Comparison of ENCODE assay signal across 8 cellular contexts in the genomic region with DNA sequence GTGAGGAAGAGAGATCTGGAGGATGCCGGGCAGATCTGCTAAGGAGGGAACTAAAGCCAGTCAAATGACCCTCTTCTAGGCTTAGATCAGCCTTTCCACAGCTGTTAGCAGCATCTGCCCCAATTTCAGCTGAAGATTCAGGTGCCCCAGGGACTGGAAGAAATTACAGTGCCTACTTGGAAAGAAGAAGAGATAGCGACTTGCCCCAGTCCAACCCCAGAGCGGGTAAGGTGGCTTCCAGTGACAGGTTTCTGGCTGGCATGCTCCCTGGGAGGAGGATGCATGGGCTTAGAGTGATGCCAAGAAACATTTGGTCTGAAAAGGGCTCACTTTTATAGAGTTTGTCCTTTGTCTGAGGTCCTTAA. TPM values are rescaled to one million over a fixed set of nuclear protein-coding genes. Genes with fewer than 3 reads are reported as not detected.
A peak's percentile ranks its signal among the peaks of the same experiment; 100 is the strongest.
DNase-seq lines count a peak whose midpoint lies in the region; ATAC-seq and TF ChIP-seq lines count a peak whose summit lies in the region.

No MANE protein-coding gene starts in this region.

- POLR2A ChIA-PET in activated naive CD8-positive, alpha-beta T cell treated with anti-CD3 and anti-CD28 coated beads, Interleukin-2, amount 10 ng/mL, durations not matched to agents 7 days and 5 days (lab: Charles Lee): interaction anchor here (0.6 to 1.4 kb wide), 11 partner anchors 8 to 295 kb away, joined by 3 to 12 read pairs (median 3); partner anchors contain the start of gene GTPBP2

- H3K9ac ChIP-seq in liver (ENCODE audit: low read depth in 1 of 2, low read length in 2 of 2): peak overlapping the region; percentile 81 to 93

- peak overlapping the region; percentile 97 for H3K4me3 Mint-ChIP-seq in activated naive CD8-positive, alpha-beta T cell treated with anti-CD3 and anti-CD28 coated beads, Interleukin-2, amount 10 ng/mL, durations not matched to agents 7 days and 5 days

- no peak for ATAC-seq in heart left ventricle
- ATAC-seq in left ventricle myocardium superior: no peak
- ATAC-seq in activated naive CD8-positive, alpha-beta T cell treated with anti-CD3 and anti-CD28 coated beads, Interleukin-2, amount 10 ng/mL, durations not matched to agents 7 days and 5 days (ENCODE audit: low read depth): no peak
- no peak for ATAC-seq in upper lobe of left lung (ENCODE audit: low FRiP score in 2 of 2)

- peaks cover 3% of the 10 kb centered on the region for H3K36me3 Mint-ChIP-seq in activated naive CD8-positive, alpha-beta T cell treated with anti-CD3 and anti-CD28 coated beads, Interleukin-2, amount 10 ng/mL, durations not matched to agents 7 days and 5 days

- 5 to 21% (median 16%) methylated on average over 3 of the region's 3 CpGs for WGBS in heart left ventricle, 4 donors
- whole genome bisulfite sequencing in liver: 13% methylated on average over 3 of the region's 3 CpGs
- 3 to 24% methylated on average over 3 of the region's 3 CpGs for WGBS in upper lobe of left lung, 2 donors

- no peak for TF ChIP-seq EP300 in upper lobe of left lung (IDR thresholded peaks at IDR 0.05)

- no peaks in the 10 kb centered on the region for H3K9me3 Mint-ChIP-seq in activated naive CD8-positive, alpha-beta T cell treated with anti-CD3 and anti-CD28 coated beads, Interleukin-2, amount 10 ng/mL, durations not matched to agents 7 days and 5 days

- no peaks in the 10 kb centered on the region for H3K27me3 ChIP-seq in heart left ventricle
- no peaks in the 10 kb centered on the region for H3K27me3 ChIP-seq in liver (ENCODE audit: control insufficient read depth in 4 of 4, insufficient read depth in 4 of 4, low read length in 3 of 4)
- no peaks in the 10 kb centered on the region for H3K27me3 ChIP-seq in upper lobe of left lung

- H3K27me3 Mint-ChIP-seq in activated naive CD8-positive, alpha-beta T cell treated with anti-CD3 and anti-CD28 coated beads, Interleukin-2, amount 10 ng/mL, durations not matched to agents 7 days and 5 days: no peaks in the 10 kb centered on the region

- H3K27ac Mint-ChIP-seq in activated naive CD8-positive, alpha-beta T cell treated with anti-CD3 and anti-CD28 coated beads, Interleukin-2, amount 10 ng/mL, durations not matched to agents 7 days and 5 days: peak overlapping the region; percentile 97

- TF ChIP-seq RAD21 in liver (IDR thresholded peaks at IDR 0.05): no peak

- peaks cover 38% of the 10 kb centered on the region for H3K4me1 Mint-ChIP-seq in activated naive CD8-positive, alpha-beta T cell treated with anti-CD3 and anti-CD28 coated beads, Interleukin-2, amount 10 ng/mL, durations not matched to agents 7 days and 5 days

- H3K36me3 ChIP-seq in heart left ventricle: peaks cover 0 to 14% (median 0%) of the 10 kb centered on the region in 9 donors
- no peaks in the 10 kb centered on the region for H3K36me3 ChIP-seq in liver (ENCODE audit: control insufficient read depth in 4 of 4, insufficient read depth in 3 of 4, low read depth in 1 of 4, low read length in 3 of 4)
- no peaks in the 10 kb centered on the region for H3K36me3 ChIP-seq in upper lobe of left lung

- TF ChIP-seq CTCF in heart left ventricle (IDR thresholded peaks at IDR 0.05) (no peak), liver (IDR thresholded peaks at IDR 0.05; ENCODE audit: low read depth, low read length, missing input control) (no peak), upper lobe of left lung (IDR thresholded peaks at IDR 0.05) (no peak)

- TF ChIP-seq POLR2A in heart left ventricle (IDR thresholded peaks at IDR 0.05) (no peak), upper lobe of left lung (IDR thresholded peaks at IDR 0.05) (no peak)

- H3K27ac ChIP-seq in heart left ventricle: peak overlapping the region; percentile 49 to 89 (median 80)
- peak overlapping the region in 1 of 2 donors; percentile 75 for H3K27ac ChIP-seq in liver (ENCODE audit: low read depth in 1 of 2, low read length in 2 of 2)
- peak overlapping the region; percentile 83 to 89 (median 88) for H3K27ac ChIP-seq in upper lobe of left lung

- H3K9me3 ChIP-seq in heart left ventricle (no peaks in the 10 kb centered on the region), liver (ENCODE audit: control insufficient read depth in 4 of 4, low read length in 3 of 4) (no peaks in the 10 kb centered on the region), upper lobe of left lung (no peaks in the 10 kb centered on the region)

- H3K4me1 ChIP-seq in heart left ventricle (peaks cover 8 to 57% (median 33%) of the 10 kb centered on the region in 12 donors), liver (ENCODE audit: control insufficient read depth in 4 of 4, insufficient read depth in 4 of 4, low read length in 3 of 4) (peaks cover 7 to 29% (median 17%) of the 10 kb centered on the region in 4 donors), upper lobe of left lung (peaks cover 13 to 31% (median 17%) of the 10 kb centered on the region in 4 donors)

- H3K4me3 ChIP-seq in heart left ventricle (peak overlapping the region; percentile 70 to 89 (median 75)), liver (ENCODE audit: low read depth in 1 of 3, low read length in 3 of 3) (peak overlapping the region; percentile 76 to 92 (median 88)), upper lobe of left lung (peak overlapping the region; percentile 36 to 87 (median 74))

- no peak for DNase-seq in heart left ventricle
- no peak for DNase-seq in left ventricle myocardium superior
- no peak for DNase-seq in activated naive CD8-positive, alpha-beta T cell treated with anti-CD3 and anti-CD28 coated beads, Interleukin-2, amount 10 ng/mL, durations not matched to agents 7 days and 5 days
- no peak for DNase-seq in upper lobe of left lung
- DNase-seq in GF-D8 (lab: John Stamatoyannopoulos, UW): no peak
- no peak for DNase-seq in occipital lobe (lab: John Stamatoyannopoulos, UW)
- no peak for DNase-seq in activated CD4-positive, alpha-beta T cell treated with anti-CD3 and anti-CD28 coated beads, Interleukin-2, amount 50 U/mL, for 4 hours

- intact Hi-C loops in heart left ventricle (cut with DNase I): no loop called here
- intact Hi-C loops in left ventricle myocardium superior (cut with micrococcal nuclease): no loop called here

TF ChIP-seq in liver, 16 proteins besides CTCF, POLR2A, EP300 and RAD21 (continues in another document):
- TF ChIP-seq GABPA (IDR thresholded peaks at IDR 0.05 in 1 of 2, conservative IDR thresholded peaks at IDR 0.05 in 1 of 2): no peak
- no peak for TF ChIP-seq TAF1 (conservative IDR thresholded peaks at IDR 0.05)

RNA-seq across cellular contexts. Expression of gene TJAP1, which starts 0.6 kb away (rescaled TPM):
- 10 to 100 TPM; 16.9 to 34.5 (median 19.1) TPM for total RNA-seq in heart left ventricle
- 10 to 100 TPM; 16.5 TPM for polyA plus RNA-seq in heart left ventricle
- total RNA-seq in left ventricle myocardium superior: 23.2 TPM
- total RNA-seq in activated naive CD8-positive, alpha-beta T cell treated with anti-CD3 and anti-CD28 coated beads, Interleukin-2, amount 10 ng/mL, durations not matched to agents 7 days and 5 days: 10 to 100 TPM; 42.7 to 47.6 TPM
- total RNA-seq in liver: 10 to 100 TPM in 1 of 2 donors, 1 to 10 TPM in 1; 6.9 to 10.3 TPM
- 1 to 10 TPM; 6.9 to 8.8 TPM for polyA plus RNA-seq in liver
- total RNA-seq in upper lobe of left lung: 10 to 100 TPM; 22.2 to 57.6 (median 31.1) TPM
- 5.0 TPM for total RNA-seq in occipital lobe

RNA-seq across cellular contexts. Expression of gene DLK2, which starts 22.6 kb away (rescaled TPM):
- 1 to 10 TPM in 8 of 9 donors, under 1 TPM in 1; 0.61 to 4.1 (median 2.6) TPM for total RNA-seq in heart left ventricle
- 1 to 10 TPM; 3.2 to 8.1 TPM for polyA plus RNA-seq in heart left ventricle
- 1.2 TPM for total RNA-seq in left ventricle myocardium superior
- under 1 TPM; 0.30 to 0.37 TPM for total RNA-seq in activated naive CD8-positive, alpha-beta T cell treated with anti-CD3 and anti-CD28 coated beads, Interleukin-2, amount 10 ng/mL, durations not matched to agents 7 days and 5 days
- 1 to 10 TPM in 1 of 2 donors, not detected in 1; 1.0 TPM for total RNA-seq in liver
- polyA plus RNA-seq in liver: under 1 TPM; 0.08 TPM
- 1 to 10 TPM in 2 of 6 donors, under 1 TPM in 2, not detected in 2; 0.34 to 2.4 (median 1.2) TPM for total RNA-seq in upper lobe of left lung
- 7.3 TPM for total RNA-seq in occipital lobe

RNA-seq across cellular contexts. Expression of gene LRRC73, which starts 32.2 kb away (rescaled TPM):
- total RNA-seq in heart left ventricle (1 to 10 TPM in 8 of 9 donors, under 1 TPM in 1; 0.50 to 5.1 (median 1.9) TPM), left ventricle myocardium superior (1.0 TPM), liver (under 1 TPM in 1 of 2 donors, not detected in 1; 0.08 TPM), upper lobe of left lung (1 to 10 TPM in 5 of 6 donors, under 1 TPM in 1; 0.34 to 3.4 (median 2.5) TPM), occipital lobe (2.7 TPM)
- polyA plus RNA-seq in heart left ventricle (1 to 10 TPM in 1 of 2 donors, under 1 TPM in 1; 0.53 to 1.9 TPM), liver (under 1 TPM; 0.10 to 0.99 TPM)
- under 1 TPM; 0.33 to 0.37 TPM for total RNA-seq in activated naive CD8-positive, alpha-beta T cell treated with anti-CD3 and anti-CD28 coated beads, Interleukin-2, amount 10 ng/mL, durations not matched to agents 7 days and 5 days

RNA-seq across cellular contexts. Expression of gene YIPF3, which starts 38.7 kb away (rescaled TPM):
- total RNA-seq in heart left ventricle (10 to 100 TPM; 63.4 to 90.3 (median 75.3) TPM), left ventricle myocardium superior (63.0 TPM), liver (10 to 100 TPM; 43.8 to 56.3 TPM), upper lobe of left lung (100 to 1,000 TPM; 103 to 170 (median 125) TPM), occipital lobe (71.4 TPM)
- polyA plus RNA-seq in heart left ventricle (100 to 1,000 TPM in 1 of 2 donors, 10 to 100 TPM in 1; 64.5 to 132 TPM), liver (10 to 100 TPM; 67.0 to 91.9 TPM)
- total RNA-seq in activated naive CD8-positive, alpha-beta T cell treated with anti-CD3 and anti-CD28 coated beads, Interleukin-2, amount 10 ng/mL, durations not matched to agents 7 days and 5 days: 10 to 100 TPM; 63.2 to 71.8 TPM

RNA-seq across cellular contexts. Expression of gene POLR1C, which starts 38.9 kb away (rescaled TPM):
- total RNA-seq in heart left ventricle: 10 to 100 TPM in 8 of 9 donors, 1 to 10 TPM in 1; 9.5 to 20.6 (median 13.5) TPM
- 10 to 100 TPM; 11.6 to 52.9 TPM for polyA plus RNA-seq in heart left ventricle
- total RNA-seq in left ventricle myocardium superior: 16.9 TPM
- total RNA-seq in activated naive CD8-positive, alpha-beta T cell treated with anti-CD3 and anti-CD28 coated beads, Interleukin-2, amount 10 ng/mL, durations not matched to agents 7 days and 5 days: 10 to 100 TPM; 28.8 to 29.7 TPM
- 10 to 100 TPM; 10.8 to 18.2 TPM for total RNA-seq in liver
- polyA plus RNA-seq in liver: 10 to 100 TPM; 19.8 to 24.3 TPM
- total RNA-seq in upper lobe of left lung: 10 to 100 TPM; 14.2 to 41.4 (median 24.5) TPM
- 22.0 TPM for total RNA-seq in occipital lobe
